11 cellular contexts compared by ENCODE assay signal in the genomic region with DNA sequence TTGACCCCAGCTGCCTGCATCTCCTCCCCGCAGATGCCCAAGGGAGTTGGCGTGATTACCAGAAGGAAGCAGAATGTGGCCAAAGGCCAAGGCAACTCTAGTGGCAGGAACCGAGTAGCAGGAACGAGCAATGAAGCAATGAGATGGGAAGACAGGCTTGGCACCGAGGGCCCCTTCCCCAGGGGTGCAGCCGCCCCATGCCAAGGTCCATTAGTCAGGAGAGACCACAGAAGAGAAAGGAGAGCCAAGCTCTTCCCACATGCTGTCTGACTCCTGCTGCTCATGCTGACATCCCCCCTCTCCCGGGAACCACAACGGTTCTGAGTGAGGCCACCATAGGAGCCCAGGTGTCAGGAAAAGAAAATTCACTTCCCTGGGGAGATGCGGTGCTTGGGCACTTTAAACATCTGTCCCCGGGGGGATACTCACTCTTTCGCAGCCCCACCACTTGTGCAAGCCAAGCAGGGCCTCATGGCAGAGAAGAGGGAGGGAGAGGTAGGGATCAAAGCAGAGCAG.
DNase-seq lines count a peak whose midpoint lies in the region; ATAC-seq and TF ChIP-seq lines count a peak whose summit lies in the region.
"Had no signal": no experiment of that assay in that cellular context is flagged by ENCODE, and none has a peak within 500 bp of the region (broad histone marks: within the 10 kb centered on the region; RNA-seq: fewer than 3 reads in every experiment).

No MANE protein-coding gene starts in this region.

- WGBS in right cardiac atrium, result 30% methylated on average over 11 of the region's 11 CpGs
- 47 to 52% methylated on average over 8 to 9 of the region's 11 CpGs for WGBS in esophagus squamous epithelium, 2 donors

- H3K36me3 Mint-ChIP-seq in activated CD4-positive, alpha-beta T cell treated with anti-CD3 and anti-CD28 coated beads, Interleukin-2, amount 10 ng/mL, durations not matched to agents 24 days and 14 days (ENCODE audit: low read depth), result peaks cover 25% of the 10 kb centered on the region

- H3K27me3 ChIP-seq in right cardiac atrium (ENCODE audit: control insufficient read depth, insufficient read depth) (no peaks in the 10 kb centered on the region), esophagus squamous epithelium (no peaks in the 10 kb centered on the region)
- H3K27me3 ChIP-seq: SJSA1 had no signal

- no peak overlapping the region for H3K4me3 Mint-ChIP-seq in activated CD4-positive, alpha-beta T cell treated with anti-CD3 and anti-CD28 coated beads, Interleukin-2, amount 10 ng/mL, durations not matched to agents 24 days and 14 days

- intact Hi-C loops in Right ventricle myocardium inferior (cut with DNase I), result loop anchor here (1.0 kb wide), 2 partner anchors 140 to 148 kb away; no protein-coding TSS in a partner anchor
- intact Hi-C loops in cardiac septum (cut with DNase I), result loop anchor here (10.0 kb wide), 1 partner anchor 388 kb away; a partner anchor contains a TSS
- intact Hi-C loops in right cardiac atrium (cut with DNase I), result loop anchor here (2.0 to 10.0 kb wide), 4 partner anchors 146 to 388 kb away; a partner anchor contains a TSS
- intact Hi-C loops in esophagus squamous epithelium (cut with DNase I), result loop anchor here (5.0 kb wide), 1 partner anchor 146 kb away; no protein-coding TSS in a partner anchor
- intact Hi-C loops in activated CD4-positive, alpha-beta T cell treated with anti-CD3 and anti-CD28 coated beads, Interleukin-2, amount 10 ng/mL, durations not matched to agents 24 days and 14 days (cut with micrococcal nuclease), result loop anchor here (1.0 to 10.0 kb wide), 2 partner anchors 148 to 468 kb away; a partner anchor contains a TSS

- DNase-seq in Right ventricle myocardium inferior (ENCODE audit: missing footprints) (peak; percentile 79), cardiac septum (ENCODE audit: low spot score) (no peak), astrocyte of the cerebellum (ENCODE audit: low read depth) (peak; percentile 85), right cardiac atrium (peak; percentile 75 to 86 (median 85)), esophagus squamous epithelium (lab: John Stamatoyannopoulos, UW) (no peak), omental fat pad (ENCODE audit: low spot score) (no peak)
- no peak for DNase-seq in activated CD4-positive, alpha-beta T cell treated with anti-CD3 and anti-CD28 coated beads, Interleukin-2, amount 10 ng/mL, durations not matched to agents 24 days and 14 days
- DNase-seq: NCI-H187 treated with DMSO at 0.1 percent for 48 hours had no signal

- H3K4me1 ChIP-seq in right cardiac atrium (ENCODE audit: control insufficient read depth, insufficient read depth, low read length) (peaks cover 8% of the 10 kb centered on the region), esophagus squamous epithelium (peaks cover 4 to 22% (median 10%) of the 10 kb centered on the region in 3 donors)
- H3K4me1 ChIP-seq: SJSA1 had no signal

- TF ChIP-seq CTCF in astrocyte of the cerebellum (IDR thresholded peaks at IDR 0.05; ENCODE audit: low read depth, low read length, missing control alignments) (no peak), esophagus squamous epithelium (IDR thresholded peaks at IDR 0.05) (no peak), omental fat pad (IDR thresholded peaks at IDR 0.05) (no peak)

- H3K27ac Mint-ChIP-seq in activated CD4-positive, alpha-beta T cell treated with anti-CD3 and anti-CD28 coated beads, Interleukin-2, amount 10 ng/mL, durations not matched to agents 24 days and 14 days, result no peak overlapping the region

- in situ Hi-C loops in astrocyte of the cerebellum (cut with HindIII; ENCODE audit: low sequenced_read_pairs), result no loop called here

- H3K4me3 ChIP-seq in astrocyte of the cerebellum (ENCODE audit: low read depth, low read length), result no peak overlapping the region
- H3K4me3 ChIP-seq in right cardiac atrium (ENCODE audit: low read length), result no peak overlapping the region
- no peak overlapping the region for H3K4me3 ChIP-seq in esophagus squamous epithelium
- H3K4me3 ChIP-seq: SJSA1, skin epidermis had no signal

- H3K27ac ChIP-seq in right cardiac atrium (ENCODE audit: low read length) (no peak overlapping the region), esophagus squamous epithelium (no peak overlapping the region)
- H3K27ac ChIP-seq: SJSA1 had no signal

- no peaks in the 10 kb centered on the region for H3K27me3 Mint-ChIP-seq in activated CD4-positive, alpha-beta T cell treated with anti-CD3 and anti-CD28 coated beads, Interleukin-2, amount 10 ng/mL, durations not matched to agents 24 days and 14 days

- ATAC-seq in Right ventricle myocardium inferior, result peak; percentile 23
- ATAC-seq in right cardiac atrium, result peak; percentile 3 to 34
- no peak for ATAC-seq in HG03442 (IDR thresholded peaks at IDR 0.05; ENCODE audit: unreplicated experiment)
- ATAC-seq in omental fat pad (ENCODE audit: low FRiP score), result no peak

- no peaks in the 10 kb centered on the region for H3K9me3 ChIP-seq in right cardiac atrium (ENCODE audit: control insufficient read depth, low read length)
- H3K9me3 ChIP-seq in esophagus squamous epithelium, result no peaks in the 10 kb centered on the region
- H3K9me3 ChIP-seq: SJSA1 had no signal

- no peak for TF ChIP-seq POLR2A in esophagus squamous epithelium (IDR thresholded peaks at IDR 0.05)

- H3K36me3 ChIP-seq in esophagus squamous epithelium, result peaks cover 34 to 97% (median 48%) of the 10 kb centered on the region in 3 donors

- no peaks in the 10 kb centered on the region for H3K9me3 Mint-ChIP-seq in activated CD4-positive, alpha-beta T cell treated with anti-CD3 and anti-CD28 coated beads, Interleukin-2, amount 10 ng/mL, durations not matched to agents 24 days and 14 days

- H3K4me1 Mint-ChIP-seq in activated CD4-positive, alpha-beta T cell treated with anti-CD3 and anti-CD28 coated beads, Interleukin-2, amount 10 ng/mL, durations not matched to agents 24 days and 14 days, result peaks cover 8% of the 10 kb centered on the region

Comparison
In these comparisons a context has a peak if more than half of its experiments do, and no peak if none do; other contexts are left out.
1. DNase-seq: peak in Right ventricle myocardium inferior (single experiment), astrocyte of the cerebellum (single experiment) and right cardiac atrium (3 of 3); none in cardiac septum (single experiment), esophagus squamous epithelium (single experiment), activated CD4-positive, alpha-beta T cell treated with anti-CD3 and anti-CD28 coated beads, Interleukin-2, amount 10 ng/mL, durations not matched to agents 24 days and 14 days (single experiment) and omental fat pad (single experiment).
2. ATAC-seq: peak in Right ventricle myocardium inferior (single experiment) and right cardiac atrium (2 of 2); none in HG03442 (single experiment) and omental fat pad (single experiment).